Comparison of ENCODE assay signal across 8 cellular contexts in genomic region chr17:7330099-7331015, GRCh38. TPM values are rescaled to one million over a fixed set of nuclear protein-coding genes. Genes with fewer than 3 reads are reported as not detected.
DNase-seq lines count a peak whose midpoint lies in the region; ATAC-seq and TF ChIP-seq lines count a peak whose summit lies in the region.

No MANE protein-coding gene starts in this region.

- peaks cover 7% of the 10 kb centered on the region for H3K36me3 ChIP-seq in RWPE2 (ENCODE audit: low read depth)
- H3K36me3 ChIP-seq in thoracic aorta: peaks cover 7% of the 10 kb centered on the region

- peak; percentile 78 for DNase-seq in D341Med (ENCODE audit: low spot score)
- DNase-seq in HUDEP-2 (lab: John Stamatoyannopoulos, UW; ENCODE audit: unreplicated experiment in 76 of 76): peak in 65 of 76 experiments; percentile 24 to 92 (median 67)
- DNase-seq in RWPE2 (ENCODE audit: low spot score): peak; percentile 84
- DNase-seq in activated naive CD4-positive, alpha-beta T cell treated with Interleukin-2 at 50 U/mL for 16 hours: peak; percentile 82
- peak; percentile 91 for DNase-seq in germinal center (ENCODE audit: low spot score)
- DNase-seq in nucleus accumbens (lab: John Stamatoyannopoulos, UW): peak in 51 of 56 donors; percentile 34 to 92 (median 76)
- no peak for DNase-seq in thoracic aorta (ENCODE audit: low spot score)

- TF ChIP-seq CTCF in RWPE2 (IDR thresholded peaks at IDR 0.05; ENCODE audit: poor library complexity, severe bottlenecking) (no peak), thoracic aorta (IDR thresholded peaks at IDR 0.05) (no peak)

- H3K27ac ChIP-seq in RWPE2 (ENCODE audit: poor library complexity, severe bottlenecking) (peak overlapping the region; percentile 60), thoracic aorta (peak overlapping the region; percentile 88 to 98)

- H3K4me1 ChIP-seq in RWPE2 (ENCODE audit: insufficient read depth, poor library complexity, severe bottlenecking) (no peaks in the 10 kb centered on the region), thoracic aorta (ENCODE audit: control insufficient read depth in 1 of 2, low read depth in 2 of 2) (peaks cover 3 to 17% of the 10 kb centered on the region in 2 donors)

- no peaks in the 10 kb centered on the region for H3K9me3 ChIP-seq in RWPE2 (ENCODE audit: severe bottlenecking)
- H3K9me3 ChIP-seq in thoracic aorta: no peaks in the 10 kb centered on the region

- peak; percentile 36 for ATAC-seq in GM21381 (IDR thresholded peaks at IDR 0.05; ENCODE audit: unreplicated experiment)
- ATAC-seq in RWPE2 (ENCODE audit: low read depth): peak; percentile 79
- peak; percentile 74 for ATAC-seq in thoracic aorta (ENCODE audit: insufficient number of reproducible peaks, low FRiP score, low read depth)

- H3K27me3 ChIP-seq in RWPE2 (ENCODE audit: insufficient read depth, poor library complexity, severe bottlenecking) (no peaks in the 10 kb centered on the region), thoracic aorta (replicated peaks; ENCODE audit: insufficient read depth) (no peaks in the 10 kb centered on the region)

- H3K4me3 ChIP-seq in RWPE2 (ENCODE audit: severe bottlenecking): peak overlapping the region; percentile 56
- peak overlapping the region; percentile 93 for H3K4me3 ChIP-seq in thoracic aorta

RNA-seq across cellular contexts. Expression of gene NEURL4, which starts 1.2 kb away (rescaled TPM):
- 10 to 100 TPM; 24.4 to 45.3 TPM for total RNA-seq in thoracic aorta

RNA-seq across cellular contexts. Expression of gene ACAP1, which starts 6.0 kb away (rescaled TPM):
- 1 to 10 TPM; 6.8 to 9.9 TPM for total RNA-seq in thoracic aorta

RNA-seq across cellular contexts. Expression of gene GPS2, which starts 15.2 kb away (rescaled TPM):
- total RNA-seq in thoracic aorta: 10 to 100 TPM; 66.5 to 100.0 TPM

RNA-seq across cellular contexts. Expression of gene KCTD11, which starts 21.6 kb away (rescaled TPM):
- total RNA-seq in thoracic aorta: 10 to 100 TPM; 13.3 to 20.2 TPM

RNA-seq across cellular contexts. Expression of gene EIF5A, which starts 22.9 kb away (rescaled TPM):
- total RNA-seq in thoracic aorta: 100 to 1,000 TPM; 118 to 130 TPM
